In genomic region chr11:102306048-102306575, GRCh38 we compare ENCODE assay signal across 11 cellular contexts. TPM values are rescaled to one million over a fixed set of nuclear protein-coding genes. Genes with fewer than 3 reads are reported as not detected.
DNase-seq lines count a peak whose midpoint lies in the region; ATAC-seq and TF ChIP-seq lines count a peak whose summit lies in the region.
"Had no signal": no experiment of that assay in that cellular context is flagged by ENCODE, and none has a peak within 500 bp of the region (broad histone marks: within the 10 kb centered on the region; RNA-seq: fewer than 3 reads in every experiment).

No MANE protein-coding gene starts in this region.

- H3K27me3 ChIP-seq in Panc1 (ENCODE audit: control insufficient read depth, insufficient read depth, low read length) (no peaks in the 10 kb centered on the region), esophagus (ENCODE audit: control insufficient read depth in 1 of 2, insufficient read depth in 2 of 2, low read length in 2 of 2) (no peaks in the 10 kb centered on the region)

- H3K9me3 Mint-ChIP-seq in stimulated activated naive CD8-positive, alpha-beta T cell treated with anti-CD3 and anti-CD28 coated beads, Interleukin-15, amount 100 ng/mL, for 72 hours, result peaks cover 23 to 25% of the 10 kb centered on the region in 2 donors

- peak; percentile 45 for DNase-seq in NCI-H345 (lab: John Stamatoyannopoulos, UW)
- DNase-seq in NCI-H345 treated with DMSO at 0.1 percent for 48 hours (lab: John Stamatoyannopoulos, UW; ENCODE audit: unreplicated experiment), result no peak
- no peak for DNase-seq in Panc1 (ENCODE audit: low read depth, low spot score)
- no peak for DNase-seq in stimulated activated naive CD8-positive, alpha-beta T cell treated with anti-CD3 and anti-CD28 coated beads, Interleukin-15, amount 100 ng/mL, for 72 hours
- no peak for DNase-seq in posterior vena cava (ENCODE audit: low spot score)
- no peak for DNase-seq in glomerular visceral epithelial cell (ENCODE audit: extremely low spot score)
- DNase-seq in left ventricle myocardium superior, result no peak
- DNase-seq: NK-92 treated with Interleukin-12 subunit alpha and Interleukin-12 subunit beta, amount 100 ng/mL, for 24 hours had no signal

- H3K27ac Mint-ChIP-seq in stimulated activated naive CD8-positive, alpha-beta T cell treated with anti-CD3 and anti-CD28 coated beads, Interleukin-15, amount 100 ng/mL, for 72 hours, result peak overlapping the region; percentile 51 to 72
- H3K27ac Mint-ChIP-seq: nephron had no signal

- POLR2A ChIA-PET in Panc1 (lab: Charles Lee), result interaction anchor here (0.6 kb wide), 1 partner anchor 12 kb away, joined by 3 read pairs; no protein-coding TSS in a partner anchor

- intact Hi-C loops in Panc1 (cut with micrococcal nuclease; ENCODE audit: unreplicated experiment), result no loop called here
- intact Hi-C loops in posterior vena cava (cut with DNase I), result no loop called here
- intact Hi-C loops in left ventricle myocardium superior (cut with micrococcal nuclease), result no loop called here

- peak overlapping the region; percentile 72 to 74 for H3K4me3 Mint-ChIP-seq in stimulated activated naive CD8-positive, alpha-beta T cell treated with anti-CD3 and anti-CD28 coated beads, Interleukin-15, amount 100 ng/mL, for 72 hours
- H3K4me3 Mint-ChIP-seq: nephron had no signal

- TF ChIP-seq CTCF in Panc1 (IDR thresholded peaks at IDR 0.05), result peak; percentile 69

- peak overlapping the region; percentile 2 to 31; a peak in 3 of 4 replicates for H3K4me3 ChIP-seq in Panc1 (ENCODE audit: low read depth in 2 of 2, low read length in 2 of 2)
- no peak overlapping the region for H3K4me3 ChIP-seq in esophagus (ENCODE audit: low read depth in 1 of 2, low read length in 2 of 2)
- H3K4me3 ChIP-seq: thoracic aorta had no signal

- BruUV-seq in Panc1 (replicated peaks; lab: Mats Ljungman, UMichigan), result no TSS peak

- CTCF ChIA-PET in Panc1 (lab: Charles Lee), result interaction anchor here (0.5 to 1.6 kb wide), 3 partner anchors 9 to 114 kb away, joined by 3 to 20 read pairs (median 9); no protein-coding TSS in a partner anchor

- no peaks in the 10 kb centered on the region for H3K36me3 ChIP-seq in Panc1 (ENCODE audit: control insufficient read depth, insufficient read depth, low read length)
- no peaks in the 10 kb centered on the region for H3K36me3 ChIP-seq in esophagus (ENCODE audit: control insufficient read depth in 2 of 2, insufficient read depth in 2 of 2, low read length in 1 of 2)
- H3K36me3 ChIP-seq: thoracic aorta had no signal

- WGBS in esophagus, 2 donors, result 49 to 53% methylated on average over 5 of the region's 5 CpGs

- in situ Hi-C loops in Panc1 (cut with HindIII; ENCODE audit: low pct_unique_long_range_greater_than_20kb, low sequenced_read_pairs), result no loop called here

- no peaks in the 10 kb centered on the region for H3K27me3 Mint-ChIP-seq in stimulated activated naive CD8-positive, alpha-beta T cell treated with anti-CD3 and anti-CD28 coated beads, Interleukin-15, amount 100 ng/mL, for 72 hours

- ATAC-seq in Panc1 (peak; percentile 90), left ventricle myocardium superior (no peak)
- peak; percentile 56 for ATAC-seq in stimulated activated naive CD8-positive, alpha-beta T cell treated with anti-CD3 and anti-CD28 coated beads, Interleukin-15, amount 100 ng/mL, for 72 hours

- H3K4me1 ChIP-seq in Panc1 (ENCODE audit: control insufficient read depth, insufficient read depth, low read length) (peaks cover 38% of the 10 kb centered on the region), esophagus (ENCODE audit: control insufficient read depth in 2 of 2, insufficient read depth in 2 of 2, low read length in 1 of 2) (peaks cover 0 to 3% of the 10 kb centered on the region in 2 donors)

- H3K9me3 ChIP-seq in Panc1 (ENCODE audit: control insufficient read depth, insufficient read depth, low read depth, low read length), result peaks cover 18% of the 10 kb centered on the region
- peaks cover 0 to 6% of the 10 kb centered on the region in 2 donors for H3K9me3 ChIP-seq in esophagus (ENCODE audit: control insufficient read depth in 2 of 2, insufficient read depth in 1 of 2, low read depth in 1 of 2, low read length in 1 of 2)

- H3K27ac ChIP-seq in Panc1 (ENCODE audit: low read length) (peak overlapping the region; percentile 93), esophagus (ENCODE audit: low read depth in 2 of 2, low read length in 1 of 2) (peak overlapping the region; percentile 60 to 67)
- H3K27ac ChIP-seq: thoracic aorta had no signal

- peaks cover 53% of the 10 kb centered on the region for H3K4me1 Mint-ChIP-seq in stimulated activated naive CD8-positive, alpha-beta T cell treated with anti-CD3 and anti-CD28 coated beads, Interleukin-15, amount 100 ng/mL, for 72 hours

RNA-seq across cellular contexts. Expression of gene BIRC3, which starts 11.2 kb away (rescaled TPM):
- total RNA-seq in Panc1 (2021; ENCODE audit: unreplicated experiment) (65.4 TPM), posterior vena cava (10 to 100 TPM; 11.4 to 37.0 TPM), left ventricle myocardium superior (8.2 TPM)
- polyA plus RNA-seq in Panc1 (2012; ENCODE audit: insufficient read length), result 29.2 TPM
- 1 to 10 TPM; 2.2 to 9.8 TPM for polyA plus RNA-seq in esophagus

RNA-seq across cellular contexts. Expression of gene BIRC2, which starts 40.9 kb away (rescaled TPM):
- total RNA-seq in Panc1 (2021; ENCODE audit: unreplicated experiment), result 76.8 TPM
- polyA plus RNA-seq in Panc1 (2012; ENCODE audit: insufficient read length), result 29.4 TPM
- polyA plus RNA-seq in esophagus, result 10 to 100 TPM; 11.1 to 17.5 TPM
- 10 to 100 TPM; 36.5 to 44.9 TPM for total RNA-seq in posterior vena cava
- total RNA-seq in left ventricle myocardium superior, result 31.1 TPM

Comparison
In these comparisons a context has a peak if more than half of its experiments do, and no peak if none do; other contexts are left out.
1. H3K4me3 ChIP-seq: peak in Panc1 (2 of 2); none in esophagus (0 of 2).